8 cellular contexts compared by ENCODE assay signal in genomic region chr19:40818480-40819399, GRCh38. TPM values are rescaled to one million over a fixed set of nuclear protein-coding genes. Genes with fewer than 3 reads are reported as not detected.
DNase-seq lines count a peak whose midpoint lies in the region; ATAC-seq and TF ChIP-seq lines count a peak whose summit lies in the region.
"Not testable (repeated sequence)": the region's sequence is repeated elsewhere in the genome, so short reads cannot be mapped to it uniquely, and the experiment has no call there.

No MANE protein-coding gene starts in this region.

- H3K36me3 ChIP-seq in CD4-positive, alpha-beta memory T cell (ENCODE audit: insufficient read depth, low read length); HCT116 (ENCODE audit: control insufficient read depth in 1 of 2, insufficient read depth in 2 of 2, low read length in 2 of 2); ascending aorta: not testable (repeated sequence)

- H2AFZ ChIP-seq in HCT116 (ENCODE audit: low read depth, low read length, poor library complexity, severe bottlenecking) = peak overlapping the region; percentile 35

- H3K4me1 ChIP-seq in CD4-positive, alpha-beta memory T cell (ENCODE audit: insufficient read depth, low read length) = peaks cover 25% of the 10 kb centered on the region
- peaks cover 12 to 25% of the 10 kb centered on the region in 2 experiments; a peak in 3 of 4 replicates for H3K4me1 ChIP-seq in HCT116 (ENCODE audit: control insufficient read depth in 1 of 2, insufficient read depth in 2 of 2, low read length in 2 of 2)
- peaks cover 0 to 21% of the 10 kb centered on the region in 2 donors for H3K4me1 ChIP-seq in ascending aorta

- TF ChIP-seq CTCF in HCT116 (IDR thresholded peaks at IDR 0.05 in 2 of 3, conservative IDR thresholded peaks at IDR 0.05 in 1 of 3; ENCODE audit: borderline replicate concordance in 1 of 3, insufficient read depth in 1 of 3, low read depth in 2 of 3, low read length in 2 of 3) (peak; percentile 45 to 60 (median 53); a peak in 5 of 6 replicates), ascending aorta (IDR thresholded peaks at IDR 0.05) (peak in 2 of 3 experiments; percentile 21 to 24), neural crest cell (conservative IDR thresholded peaks at IDR 0.05) (peak; percentile 35)

- not testable (repeated sequence) for BruUV-seq in HCT116 (replicated peaks; lab: Mats Ljungman, UMichigan)

- RAD21 ChIA-PET in HCT116 (lab: Charles Lee; ENCODE audit: low non-redundant PET in 1 of 2, low total read pairs in 2 of 2, uncharacterized antibody in 2 of 2, unreplicated experiment in 2 of 2) = interaction anchor here (0.7 to 1.5 kb wide), 2 partner anchors 20 to 41 kb away, joined by 3 to 6 read pairs; partner anchors contain the start of genes EGLN2 (in 1 of the 2) and RAB4B (in 1 of the 2)

- ATAC-seq in HCT116 (peak; percentile 99), Right ventricle myocardium superior (ENCODE audit: poor library complexity) (peak; percentile 90)

- not testable (repeated sequence) for H3K9me3 ChIP-seq in CD4-positive, alpha-beta memory T cell (ENCODE audit: control insufficient read depth in 1 of 2, low read length in 2 of 2); HCT116 (ENCODE audit: control insufficient read depth in 1 of 2, insufficient read depth in 1 of 2, low read depth in 1 of 2, low read length in 2 of 2); ascending aorta

- peaks cover 18 to 36% (median 23%) of the 10 kb centered on the region in 4 donors for H3K4me1 Mint-ChIP-seq in CD4-positive, alpha-beta memory T cell
- H3K4me1 Mint-ChIP-seq in neural crest cell = peaks cover 12% of the 10 kb centered on the region

- DNase-seq in CD4-positive, alpha-beta memory T cell = peak; percentile 71 to 87 (median 77)
- not testable (repeated sequence) for DNase-seq in HCT116 (ENCODE audit: low read depth, low spot score); neural crest cell (ENCODE audit: low read depth, low spot score)
- DNase-seq in NCI-H345 (lab: John Stamatoyannopoulos, UW) (peak; percentile 77), ascending aorta (ENCODE audit: low spot score in 2 of 2) (peak in 1 of 2 donors; percentile 56), Right ventricle myocardium superior (peak; percentile 90)
- peak; percentile 59 for DNase-seq in activated CD4-positive, alpha-beta T cell treated with anti-CD3 and anti-CD28 coated beads for 1 hour
- peak; percentile 57 to 64 for DNase-seq in stimulated activated CD8-positive, alpha-beta memory T cell treated with anti-CD3 and anti-CD28 coated beads, Interleukin-15, amount 100 ng/mL, for 4 hours (ENCODE audit: low read depth in 2 of 2)

- peak overlapping the region; percentile 79 to 98 (median 93) for H3K27ac Mint-ChIP-seq in CD4-positive, alpha-beta memory T cell
- H3K27ac Mint-ChIP-seq in neural crest cell (ENCODE audit: unreplicated experiment) = peak overlapping the region; percentile 43

- peak overlapping the region; percentile 23; the same call in 1 of the 2 replicates for H3K9ac ChIP-seq in HCT116 (ENCODE audit: low read length)

- intact Hi-C loops in CD4-positive, alpha-beta memory T cell (cut with micrococcal nuclease) = loop anchor here (1.0 to 2.0 kb wide), 6 partner anchors 16 to 326 kb away; partner anchors contain the start of genes NUMBL and SNRPA
- intact Hi-C loops in HCT116 (cut with micrococcal nuclease) = loop anchor here (10.0 kb wide), 1 partner anchor 326 kb away; no protein-coding TSS in a partner anchor
- intact Hi-C loops in ascending aorta (cut with DNase I) = loop anchor here (1.0 to 10.0 kb wide), 4 partner anchors 40 to 534 kb away; partner anchors contain the start of genes ACTMAP, AKT2, RAB4B and SNRPA
- intact Hi-C loops in Right ventricle myocardium superior (cut with DNase I) = not testable (repeated sequence)

- TF ChIP-seq RAD21 in HCT116 (IDR thresholded peaks at IDR 0.05; ENCODE audit: low read depth) = peak; percentile 42

- peak overlapping the region; percentile 82 for H3K4me2 ChIP-seq in HCT116 (ENCODE audit: low read length)

- not testable (repeated sequence) for H3K9me3 Mint-ChIP-seq in CD4-positive, alpha-beta memory T cell; neural crest cell

- peak overlapping the region; percentile 48 for H3K27ac ChIP-seq in CD4-positive, alpha-beta memory T cell (ENCODE audit: low read depth, low read length)
- not testable (repeated sequence) for H3K27ac ChIP-seq in HCT116 (ENCODE audit: low read depth, low read length); ascending aorta

- not testable (repeated sequence) for H3K79me2 ChIP-seq in HCT116 (ENCODE audit: insufficient read depth, low read length)

- H4K20me1 ChIP-seq in HCT116 (ENCODE audit: insufficient read depth) = not testable (repeated sequence)

- not testable (repeated sequence) for TF ChIP-seq POLR2A in HCT116 (IDR thresholded peaks at IDR 0.05; ENCODE audit: borderline replicate concordance, extremely low read depth, insufficient read depth, insufficient read length)

- not testable (repeated sequence) for H3K27me3 Mint-ChIP-seq in CD4-positive, alpha-beta memory T cell
- peaks cover 23% of the 10 kb centered on the region for H3K27me3 Mint-ChIP-seq in neural crest cell (ENCODE audit: low read depth)

- H3K36me3 Mint-ChIP-seq in CD4-positive, alpha-beta memory T cell; neural crest cell (ENCODE audit: low read depth): not testable (repeated sequence)

- H3K27me3 ChIP-seq in CD4-positive, alpha-beta memory T cell (ENCODE audit: insufficient read depth, low read length); HCT116 (ENCODE audit: insufficient read depth, low read length); ascending aorta: not testable (repeated sequence)

- POLR2A ChIA-PET in CD4-positive, alpha-beta memory T cell (lab: Charles Lee; ENCODE audit: partially characterized antibody) = interaction anchor here (0.7 to 2.9 kb wide), 7 partner anchors 7 to 156 kb away, joined by 3 to 34 read pairs (median 17); partner anchors contain the start of genes EGLN2 and RAB4B
- POLR2A ChIA-PET in HCT116 (lab: Charles Lee) = interaction anchor here (0.5 kb wide), 1 partner anchor 158 kb away, joined by 3 read pairs; no protein-coding TSS in a partner anchor

- H3K9me2 ChIP-seq in HCT116 (ENCODE audit: insufficient read depth) = not testable (repeated sequence)

- peak overlapping the region; percentile 80 to 89 (median 85) for H3K4me3 Mint-ChIP-seq in CD4-positive, alpha-beta memory T cell
- H3K4me3 Mint-ChIP-seq in neural crest cell = peak overlapping the region; percentile 27

- peak overlapping the region in 1 of 2 donors; percentile 52 for H3K4me3 ChIP-seq in CD4-positive, alpha-beta memory T cell (ENCODE audit: low read length in 2 of 2)
- peak overlapping the region; percentile 25 to 49; a peak in 3 of 4 replicates for H3K4me3 ChIP-seq in HCT116 (replicated peaks in 1 of 2; ENCODE audit: low read depth in 1 of 2, low read length in 2 of 2)
- H3K4me3 ChIP-seq in ascending aorta = peak overlapping the region in 1 of 2 donors; percentile 45

- CTCF ChIA-PET in CD4-positive, alpha-beta memory T cell (lab: Charles Lee; ENCODE audit: partially characterized antibody) = interaction anchor here (0.5 to 3.7 kb wide), 19 partner anchors 8 to 491 kb away, joined by 3 to 89 read pairs (median 6); partner anchors contain the start of genes ACTMAP, CCDC97, COQ8B and EGLN2
- CTCF ChIA-PET in HCT116 (lab: Charles Lee) = interaction anchor here (1.6 to 3.1 kb wide), 6 partner anchors 12 to 326 kb away, joined by 3 to 25 read pairs (median 8); partner anchors contain the start of genes ACTMAP and SNRPA

TF ChIP-seq in HCT116, 20 proteins besides CTCF, POLR2A, EP300 and RAD21:
- TF ChIP-seq TCF7L2 (IDR thresholded peaks at IDR 0.05; ENCODE audit: borderline replicate concordance, extremely low read depth, insufficient read depth, insufficient read length) = peak; percentile 46

RNA-seq across cellular contexts. Expression of gene EGLN2, which starts 19.7 kb away (rescaled TPM):
- 100 to 1,000 TPM; 203 to 219 TPM for total RNA-seq in CD4-positive, alpha-beta memory T cell
- 100 to 1,000 TPM; 141 to 207 TPM for polyA plus RNA-seq in CD4-positive, alpha-beta memory T cell
- total RNA-seq in HCT116 (2021; ENCODE audit: unreplicated experiment) (58.6 TPM), ascending aorta (149 TPM), Right ventricle myocardium superior (65.4 TPM), neural crest cell (109 and 113 TPM in 2 replicates)
- 49.8 and 51.1 TPM in 2 replicates for polyA plus RNA-seq in HCT116 (2012)

RNA-seq across cellular contexts. Expression of gene CYP2A6, which starts 31.5 kb away (rescaled TPM):
- under 1 TPM in 1 of 2 experiments, not detected in 1; 0.23 TPM for total RNA-seq in CD4-positive, alpha-beta memory T cell
- polyA plus RNA-seq in CD4-positive, alpha-beta memory T cell = not detected
- 0.57 TPM for total RNA-seq in HCT116 (2021; ENCODE audit: unreplicated experiment)
- polyA plus RNA-seq in HCT116 (2012) = 0.29 TPM in 1 of 2 replicates, not detected in the other
- not detected for total RNA-seq in ascending aorta
- total RNA-seq in Right ventricle myocardium superior = 0.27 TPM
- not detected in 2 replicates for total RNA-seq in neural crest cell

RNA-seq across cellular contexts. Expression of gene RAB4B, which starts 40.7 kb away (rescaled TPM):
- 10 to 100 TPM; 53.5 to 55.0 TPM for total RNA-seq in CD4-positive, alpha-beta memory T cell
- 10 to 100 TPM; 67.3 to 69.8 TPM for polyA plus RNA-seq in CD4-positive, alpha-beta memory T cell
- total RNA-seq in HCT116 (2021; ENCODE audit: unreplicated experiment) (18.7 TPM), ascending aorta (56.8 TPM), Right ventricle myocardium superior (12.6 TPM), neural crest cell (14.1 and 15.2 TPM in 2 replicates)
- 26.2 and 26.3 TPM in 2 replicates for polyA plus RNA-seq in HCT116 (2012)

RNA-seq across cellular contexts. Expression of gene MIA, which starts 43.4 kb away (rescaled TPM):
- 10 to 100 TPM; 11.2 to 11.4 TPM for total RNA-seq in CD4-positive, alpha-beta memory T cell
- not detected for polyA plus RNA-seq in CD4-positive, alpha-beta memory T cell
- total RNA-seq in HCT116 (2021; ENCODE audit: unreplicated experiment) = 1.4 TPM
- 0.83 and 2.2 TPM in 2 replicates for polyA plus RNA-seq in HCT116 (2012)
- total RNA-seq in ascending aorta = not detected
- total RNA-seq in Right ventricle myocardium superior = not detected
- total RNA-seq in neural crest cell = 6.9 and 9.9 TPM in 2 replicates
